3 cellular contexts compared by ENCODE assay signal in the genomic region with DNA sequence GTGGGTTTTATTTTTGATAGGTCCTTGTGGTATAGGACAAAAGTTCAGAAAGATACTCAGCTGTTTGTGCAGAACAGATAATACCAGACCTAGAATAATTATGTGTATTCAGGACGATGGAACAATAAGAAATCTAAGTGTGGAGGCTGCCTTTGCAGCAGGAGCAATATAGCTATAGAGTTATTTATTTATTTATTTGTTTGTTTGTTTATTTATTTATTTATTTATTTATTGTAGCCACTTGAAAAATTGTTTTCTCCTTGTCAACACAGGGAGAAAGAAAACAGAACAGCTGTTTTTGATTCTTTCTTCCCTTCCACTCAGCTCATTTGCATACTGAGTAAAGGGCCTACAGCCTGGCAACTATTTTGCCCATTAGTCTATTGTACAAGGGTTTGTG.
TF ChIP-seq lines count a peak whose summit lies in the region.

No MANE protein-coding gene starts in this region.

TF ChIP-seq in A549, 52 proteins besides CTCF, POLR2A, EP300 and RAD21:
- no peak for TF ChIP-seq NPAS2 (CRISPR knock-in tag; IDR thresholded peaks at IDR 0.05; ENCODE audit: borderline replicate concordance)
- peak; percentile 91 for TF ChIP-seq ZC3H11A (IDR thresholded peaks at IDR 0.05)

TF ChIP-seq in HCT116, 20 proteins besides CTCF, POLR2A, EP300 and RAD21:
- TF ChIP-seq EZH2 (IDR thresholded peaks at IDR 0.05), result no peak
- no peak for TF ChIP-seq ZFX (IDR thresholded peaks at IDR 0.05)
- TF ChIP-seq SP1 (IDR thresholded peaks at IDR 0.05; ENCODE audit: low read depth), result no peak
- TF ChIP-seq CEBPB (IDR thresholded peaks at IDR 0.05; ENCODE audit: low read depth), result no peak
- no peak for TF ChIP-seq CBX3 (IDR thresholded peaks at IDR 0.05; ENCODE audit: low read depth)

TF ChIP-seq in GM12891, 5 proteins besides CTCF, POLR2A, EP300 and RAD21:
- TF ChIP-seq PAX5 (IDR thresholded peaks at IDR 0.05; ENCODE audit: insufficient read depth, low read length, severe bottlenecking), result no peak
- no peak for TF ChIP-seq POU2F2 (IDR thresholded peaks at IDR 0.05; ENCODE audit: low read depth, low read length)
- TF ChIP-seq POLR2AphosphoS5 (IDR thresholded peaks at IDR 0.05; ENCODE audit: low read depth, low read length), result no peak
- no peak for TF ChIP-seq SPI1 (IDR thresholded peaks at IDR 0.05; ENCODE audit: low read depth, low read length)
- no peak for TF ChIP-seq TAF1 (IDR thresholded peaks at IDR 0.05; ENCODE audit: low read depth, low read length)
